ENCODE assay signal across 21 cellular contexts in the genomic region with DNA sequence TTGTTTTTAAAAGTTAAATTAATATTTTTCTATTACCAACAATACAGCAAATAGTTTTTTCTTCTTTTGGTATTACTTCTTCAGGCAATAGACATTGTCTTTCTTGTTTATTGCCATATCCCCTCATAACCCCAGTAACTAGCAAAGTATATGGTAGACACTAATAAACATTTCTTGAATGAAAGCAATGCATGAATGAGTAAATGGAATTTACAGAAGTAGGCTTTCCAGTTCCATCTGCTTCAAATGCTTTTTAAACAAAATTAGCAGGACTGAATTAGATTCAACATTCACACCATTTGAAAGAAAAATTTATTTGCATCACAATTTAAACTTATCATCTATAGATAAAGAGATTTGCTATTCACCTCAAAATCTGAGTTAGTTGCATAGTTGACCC. TPM values are rescaled to one million over a fixed set of nuclear protein-coding genes. Genes with fewer than 3 reads are reported as not detected.
DNase-seq lines count a peak whose midpoint lies in the region; ATAC-seq and TF ChIP-seq lines count a peak whose summit lies in the region.
"Had no signal": no experiment of that assay in that cellular context is flagged by ENCODE, and none has a peak within 500 bp of the region (broad histone marks: within the 10 kb centered on the region; RNA-seq: fewer than 3 reads in every experiment).

No MANE protein-coding gene starts in this region.

- DNase-seq in ACHN (peak; percentile 5), astrocyte of the hippocampus (ENCODE audit: low read depth, low spot score) (peak; percentile 33), renal cortical epithelial cell (ENCODE audit: low read depth) (peak; percentile 50), foreskin keratinocyte (no peak), mesendoderm (no peak)
- DNase-seq: AML-193; BE2C; CD4-positive, alpha-beta T cell; CD8-positive, alpha-beta memory T cell; DMS 273 treated with DMSO at 0.1 percent for 48 hours; DMS79; EL; GDM1; GOT3; HFFc6 had no signal

- H3K4me2 ChIP-seq in mesendoderm (ENCODE audit: low read length) = no peak overlapping the region

- no peak overlapping the region for H3K4ac ChIP-seq in mesendoderm (ENCODE audit: low read depth, low read length)

- no peak for TF ChIP-seq RAD21 in Ishikawa (IDR thresholded peaks at IDR 0.05; ENCODE audit: low read depth)

- H3K36me3 ChIP-seq in mesendoderm (ENCODE audit: control insufficient read depth, insufficient read depth, low read length) = no peaks in the 10 kb centered on the region
- H3K36me3 ChIP-seq: BE2C had no signal

- H3K4me1 ChIP-seq in foreskin keratinocyte (peaks cover 5% of the 10 kb centered on the region), mesendoderm (ENCODE audit: control insufficient read depth, low read depth, low read length) (peaks cover 4% of the 10 kb centered on the region)
- H3K4me1 ChIP-seq: BE2C had no signal

- H2AK5ac ChIP-seq in mesendoderm (ENCODE audit: low read length) = no peak overlapping the region

- no peak overlapping the region for H3K27ac ChIP-seq in foreskin keratinocyte
- no peak overlapping the region for H3K27ac ChIP-seq in mesendoderm (ENCODE audit: low read depth, low read length)
- H3K27ac ChIP-seq: 22Rv1; BLaER1 treated with 17β-estradiol and CSF1 and Interleukin-3, amounts not matched to agents 10 nM and 100 nM had no signal

- no peak overlapping the region for H3K4me3 ChIP-seq in mesendoderm (ENCODE audit: low read length)
- H3K4me3 ChIP-seq: BLaER1 treated with 17β-estradiol and CSF1 and Interleukin-3, amounts not matched to agents 10 nM and 100 nM; GM12878; HAP-1 had no signal

- H4K8ac ChIP-seq in mesendoderm (ENCODE audit: low read depth, low read length) = no peak overlapping the region

- no peak for TF ChIP-seq CTCF in foreskin keratinocyte (conservative IDR thresholded peaks at IDR 0.05)

- no peaks in the 10 kb centered on the region for H3K79me1 ChIP-seq in mesendoderm (ENCODE audit: low read length)

- no peak overlapping the region for H2BK120ac ChIP-seq in mesendoderm (ENCODE audit: low read depth, low read length)

- H4K5ac ChIP-seq in mesendoderm (ENCODE audit: low read length) = no peak overlapping the region

- no peak for TF ChIP-seq EP300 in Ishikawa (IDR thresholded peaks at IDR 0.05; ENCODE audit: borderline replicate concordance)

- H3K56ac ChIP-seq in mesendoderm (ENCODE audit: low read length) = no peak overlapping the region

- no peak overlapping the region for H3K23ac ChIP-seq in mesendoderm (ENCODE audit: low read length)

- no peaks in the 10 kb centered on the region for H3K79me2 ChIP-seq in mesendoderm (ENCODE audit: control insufficient read depth, insufficient read depth, low read length)

- ATAC-seq in foreskin keratinocyte = no peak
- ATAC-seq in GM18873 (IDR thresholded peaks at IDR 0.05; ENCODE audit: low FRiP score, unreplicated experiment) = no peak
- ATAC-seq: GM12878 had no signal

- no peak overlapping the region for H2BK15ac ChIP-seq in mesendoderm (replicated peaks; ENCODE audit: low read depth)

- H3K27me3 ChIP-seq in foreskin keratinocyte (no peaks in the 10 kb centered on the region), mesendoderm (ENCODE audit: insufficient read depth, low read length, poor library complexity) (no peaks in the 10 kb centered on the region)
- H3K27me3 ChIP-seq: BE2C; BLaER1 treated with 17β-estradiol and CSF1 and Interleukin-3, amounts not matched to agents 10 nM and 100 nM had no signal

- no peak overlapping the region for H3K18ac ChIP-seq in mesendoderm (ENCODE audit: low read length)

- in situ Hi-C loops in ACHN (cut with HindIII; ENCODE audit: low pct_ligation_motif_present, low pct_unique_long_range_greater_than_20kb, low sequenced_read_pairs) = no loop called here

- H2BK5ac ChIP-seq in mesendoderm (ENCODE audit: low read length) = no peak overlapping the region

- no peak overlapping the region for H3K9ac ChIP-seq in mesendoderm (ENCODE audit: low read length)
- H3K9ac ChIP-seq: BLaER1 treated with 17β-estradiol and CSF1 and Interleukin-3, amounts not matched to agents 10 nM and 100 nM had no signal

TF ChIP-seq in Ishikawa, 13 proteins besides CTCF, POLR2A, EP300 and RAD21:
- TF ChIP-seq TEAD4 (IDR thresholded peaks at IDR 0.05) (peak; percentile 73), MAX (IDR thresholded peaks at IDR 0.05) (0 out of 2 replicates have a peak, but pooled peaks have one; percentile 37), NFIC (IDR thresholded peaks at IDR 0.05) (no peak)

RNA-seq across cellular contexts. Expression of gene DR1, which starts 5.6 kb away (rescaled TPM):
- total RNA-seq in renal cortical epithelial cell = 37.7 and 46.6 TPM in 2 replicates
- 63.4 and 67.4 TPM in 2 replicates for total RNA-seq in foreskin keratinocyte
- 27.7 and 32.7 TPM in 2 replicates for polyA plus RNA-seq in foreskin keratinocyte
- 40.7 TPM for polyA plus RNA-seq in mesendoderm (2013, experiment 1 of 2)
- polyA plus RNA-seq in mesendoderm (2013, experiment 2 of 2) = 39.8 TPM

Comparison
In these comparisons a context has a peak if more than half of its experiments do, and no peak if none do; other contexts are left out.
1. DNase-seq: peak in ACHN (single experiment), astrocyte of the hippocampus (single experiment) and renal cortical epithelial cell (single experiment); none in foreskin keratinocyte (0 of 2) and mesendoderm (single experiment).